ENCODE assay signal across 8 cellular contexts in genomic region chr10:75772153-75772887, GRCh38.
DNase-seq lines count a peak whose midpoint lies in the region; ATAC-seq, FAIRE-seq and TF ChIP-seq lines count a peak whose summit lies in the region.

No MANE protein-coding gene starts in this region.

- H3K4me3 Mint-ChIP-seq in activated CD4-positive, alpha-beta T cell treated with anti-CD3 and anti-CD28 coated beads, Interleukin-2, amount 10 ng/mL, durations not matched to agents 7 days and 5 days: peak overlapping the region; percentile 69

- POLR2A ChIA-PET in activated CD4-positive, alpha-beta T cell treated with anti-CD3 and anti-CD28 coated beads, Interleukin-2, amount 10 ng/mL, durations not matched to agents 7 days and 5 days (lab: Charles Lee): no interaction called here
- POLR2A ChIA-PET in K562 (lab: Yijun Ruan, JAX): interaction anchor here (0.6 to 1.1 kb wide), 3 partner anchors 8 to 113 kb away, joined by 3 to 4 read pairs (median 3); no protein-coding TSS in a partner anchor

- H3K36me3 Mint-ChIP-seq in activated CD4-positive, alpha-beta T cell treated with anti-CD3 and anti-CD28 coated beads, Interleukin-2, amount 10 ng/mL, durations not matched to agents 7 days and 5 days (ENCODE audit: low read depth): no peaks in the 10 kb centered on the region

- H3K9ac ChIP-seq in K562 (ENCODE audit: insufficient read depth in 1 of 2, low read depth in 2 of 2, low read length in 2 of 2): no peak overlapping the region

- H3K27me3 ChIP-seq in HL-60 (ENCODE audit: insufficient read depth, poor library complexity, severe bottlenecking) (no peaks in the 10 kb centered on the region), K562 (ENCODE audit: control insufficient read depth in 2 of 2, insufficient read depth in 2 of 2, low read length in 2 of 2) (peaks cover 0 to 4% of the 10 kb centered on the region in 2 experiments; a peak in 1 of 5 replicates), gastrocnemius medialis (no peaks in the 10 kb centered on the region)

- TF ChIP-seq EP300 in K562 (IDR thresholded peaks at IDR 0.05; ENCODE audit: low read length): no peak

- peaks cover 2% of the 10 kb centered on the region for H3K27me3 Mint-ChIP-seq in activated CD4-positive, alpha-beta T cell treated with anti-CD3 and anti-CD28 coated beads, Interleukin-2, amount 10 ng/mL, durations not matched to agents 7 days and 5 days

- in situ Hi-C loops in K562 (cut with MboI): no loop called here
- in situ Hi-C loops in gastrocnemius medialis (cut with MboI; ENCODE audit: low sequenced_read_pairs in 4 of 4): no loop called here

- no peaks in the 10 kb centered on the region for H3K9me3 Mint-ChIP-seq in activated CD4-positive, alpha-beta T cell treated with anti-CD3 and anti-CD28 coated beads, Interleukin-2, amount 10 ng/mL, durations not matched to agents 7 days and 5 days

- no peaks in the 10 kb centered on the region for H4K20me1 ChIP-seq in K562 (replicated peaks; ENCODE audit: control insufficient read depth, insufficient read depth, low read length)

- WGBS in K562 (ENCODE audit: insufficient coverage, low coverage, missing lambda C conversion rate): 8% methylated on average over 8 of the region's 8 CpGs

- H3K9me3 ChIP-seq in K562 (replicated peaks; ENCODE audit: control insufficient read depth, insufficient read depth, low read depth, low read length) (no peaks in the 10 kb centered on the region), gastrocnemius medialis (no peaks in the 10 kb centered on the region)

- H3K4me1 Mint-ChIP-seq in activated CD4-positive, alpha-beta T cell treated with anti-CD3 and anti-CD28 coated beads, Interleukin-2, amount 10 ng/mL, durations not matched to agents 7 days and 5 days: peaks cover 18% of the 10 kb centered on the region

- H3K27ac ChIP-seq in HL-60 (replicated peaks) (peak overlapping the region; percentile 65), K562 (ENCODE audit: extremely low read depth, low read depth, low read length) (no peak overlapping the region), gastrocnemius medialis (peak overlapping the region in 3 of 4 donors; percentile 11 to 49 (median 30))

- H3K36me3 ChIP-seq in K562 (ENCODE audit: control insufficient read depth, insufficient read depth, low read length) (no peaks in the 10 kb centered on the region), gastrocnemius medialis (no peaks in the 10 kb centered on the region)

- TF ChIP-seq CTCF in HL-60 (IDR thresholded peaks at IDR 0.05; ENCODE audit: insufficient read depth, low read length): no peak
- no peak for TF ChIP-seq CTCF in K562 (IDR thresholded peaks at IDR 0.05 in 2 of 3, conservative IDR thresholded peaks at IDR 0.05 in 1 of 3; ENCODE audit: insufficient read depth in 2 of 3, low read depth in 1 of 3, low read length in 3 of 3)
- no peak for TF ChIP-seq CTCF in gastrocnemius medialis (IDR thresholded peaks at IDR 0.05 in 4 of 5, conservative IDR thresholded peaks at IDR 0.05 in 1 of 5)

- TF ChIP-seq RAD21 in K562 (CRISPR knock-in tag; conservative IDR thresholded peaks at IDR 0.05 in 1 of 2, IDR thresholded peaks at IDR 0.05 in 1 of 2): no peak

- BruUV-seq in K562 (replicated peaks; lab: Mats Ljungman, UMichigan): no TSS peak

- H2AFZ ChIP-seq in K562 (ENCODE audit: low read depth, low read length): peak overlapping the region; percentile 56; the same call in 1 of the 2 replicates

- peak overlapping the region; percentile 5 for H3K4me2 ChIP-seq in K562 (ENCODE audit: insufficient read depth, low read length)

- H3K27ac Mint-ChIP-seq in activated CD4-positive, alpha-beta T cell treated with anti-CD3 and anti-CD28 coated beads, Interleukin-2, amount 10 ng/mL, durations not matched to agents 7 days and 5 days: peak overlapping the region; percentile 89

- no peaks in the 10 kb centered on the region for H3K9me1 ChIP-seq in K562 (ENCODE audit: control insufficient read depth, insufficient read depth, low read length)

- no peak for FAIRE-seq in K562 (lab: Jason Lieb, UNC)

- intact Hi-C loops in K562 (cut with micrococcal nuclease) (no loop called here), gastrocnemius medialis (cut with DNase I; ENCODE audit: low total_unique reads) (no loop called here)

- ATAC-seq in K562 (no peak), gastrocnemius medialis (no peak), GM18861 (IDR thresholded peaks at IDR 0.05; ENCODE audit: unreplicated experiment) (no peak)

- TF ChIP-seq POLR2A in K562 (conservative IDR thresholded peaks at IDR 0.05) (no peak), gastrocnemius medialis (IDR thresholded peaks at IDR 0.05) (no peak)

- DNase-seq in activated CD4-positive, alpha-beta T cell treated with anti-CD3 and anti-CD28 coated beads, Interleukin-2, amount 10 ng/mL, durations not matched to agents 7 days and 5 days: peak; percentile 36
- no peak for DNase-seq in activated CD4-positive, alpha-beta T cell treated with anti-CD3 and anti-CD28 coated beads, Interleukin-2, amount 50 U/mL, for 48 hours
- DNase-seq in HL-60 (ENCODE audit: low read depth in 1 of 2, low spot score in 1 of 2) (peak; percentile 33 to 59), K562 (ENCODE audit: extremely low read depth in 1 of 4, low spot score in 3 of 4) (no peak), gastrocnemius medialis (no peak), HPDE6-E6E7 (ENCODE audit: extremely low spot score) (no peak), T1000 (lab: John Stamatoyannopoulos, UW) (no peak)

- H3K79me2 ChIP-seq in K562 (ENCODE audit: control insufficient read depth, insufficient read depth, low read length): no peaks in the 10 kb centered on the region

- H3K4me3 ChIP-seq in HL-60 (replicated peaks; ENCODE audit: insufficient read depth, low read length) (peak overlapping the region; percentile 25), K562 (no peak overlapping the region), gastrocnemius medialis (peak overlapping the region; percentile 5 to 39 (median 33))

- CTCF ChIA-PET in activated CD4-positive, alpha-beta T cell treated with anti-CD3 and anti-CD28 coated beads, Interleukin-2, amount 10 ng/mL, durations not matched to agents 7 days and 5 days (lab: Charles Lee): no interaction called here
- CTCF ChIA-PET in K562 (lab: Yijun Ruan, JAX; ENCODE audit: low intra/inter-chr PET ratio): no interaction called here

- H3K4me1 ChIP-seq in K562 (replicated peaks in 1 of 2; ENCODE audit: control insufficient read depth in 2 of 2, insufficient read depth in 2 of 2, low read length in 2 of 2) (no peaks in the 10 kb centered on the region; a peak in 1 of 5 replicates), gastrocnemius medialis (peaks cover 0 to 7% of the 10 kb centered on the region in 2 donors)

TF ChIP-seq in K562, 482 proteins besides CTCF, POLR2A, EP300 and RAD21 (continues in another document):
- no peak for TF ChIP-seq IRF9 (tag; IDR thresholded peaks at IDR 0.05)
- no peak for TF ChIP-seq NFRKB (IDR thresholded peaks at IDR 0.05; ENCODE audit: low read depth)
- no peak for TF ChIP-seq ADNP (tag; IDR thresholded peaks at IDR 0.05)
- no peak for TF ChIP-seq ZNF764 (CRISPR knock-in tag; IDR thresholded peaks at IDR 0.05; ENCODE audit: low read depth)
- no peak for TF ChIP-seq CEBPG (CRISPR knock-in tag; IDR thresholded peaks at IDR 0.05)
- TF ChIP-seq CEBPG (tag; conservative IDR thresholded peaks at IDR 0.05 in 1 of 2, IDR thresholded peaks at IDR 0.05 in 1 of 2): peak; percentile 83 to 99
- TF ChIP-seq ZBTB11 (CRISPR knock-in tag; IDR thresholded peaks at IDR 0.05): no peak
- TF ChIP-seq MLX (CRISPR knock-in tag; conservative IDR thresholded peaks at IDR 0.05): no peak

Comparison
In these comparisons a context has a peak if more than half of its experiments do, and no peak if none do; other contexts are left out.
1. DNase-seq: peak in activated CD4-positive, alpha-beta T cell treated with anti-CD3 and anti-CD28 coated beads, Interleukin-2, amount 10 ng/mL, durations not matched to agents 7 days and 5 days (single experiment) and HL-60 (2 of 2); none in activated CD4-positive, alpha-beta T cell treated with anti-CD3 and anti-CD28 coated beads, Interleukin-2, amount 50 U/mL, for 48 hours (0 of 2), K562 (0 of 4), gastrocnemius medialis (0 of 2), HPDE6-E6E7 (single experiment) and T1000 (single experiment).